ENCODE assay signal across 1 cellular context in genomic region chr6:17907467-17908229, GRCh38.
TF ChIP-seq lines count a peak whose summit lies in the region.

No MANE protein-coding gene starts in this region.

TF ChIP-seq in K562, 482 proteins besides CTCF, POLR2A, EP300 and RAD21 (continued from another document and continues in another):
- peak; percentile 74 for TF ChIP-seq TAF1 (IDR thresholded peaks at IDR 0.05; ENCODE audit: control insufficient read depth, extremely low read depth, insufficient read depth, low read length, severe bottlenecking)
- peak; percentile 91 for TF ChIP-seq CC2D1A (IDR thresholded peaks at IDR 0.05)
- peak; percentile 100 for TF ChIP-seq DPF2 (IDR thresholded peaks at IDR 0.05)
- peak; percentile 91 for TF ChIP-seq CUX1 (CRISPR knock-in tag; IDR thresholded peaks at IDR 0.05)
- no peak for TF ChIP-seq HDAC6 (IDR thresholded peaks at IDR 0.05; ENCODE audit: low read depth, low read length)
- TF ChIP-seq SMARCA5 (IDR thresholded peaks at IDR 0.05), result peak; percentile 71
- no peak for TF ChIP-seq ZNF3 (CRISPR knock-in tag; IDR thresholded peaks at IDR 0.05)
- TF ChIP-seq GATAD2A (IDR thresholded peaks at IDR 0.05), result peak; percentile 99
- TF ChIP-seq MYBL2 (IDR thresholded peaks at IDR 0.05; ENCODE audit: low read depth), result no peak
- TF ChIP-seq MYBL2 (CRISPR knock-in tag; IDR thresholded peaks at IDR 0.05; ENCODE audit: borderline replicate concordance), result no peak
- TF ChIP-seq, protein P1, sequence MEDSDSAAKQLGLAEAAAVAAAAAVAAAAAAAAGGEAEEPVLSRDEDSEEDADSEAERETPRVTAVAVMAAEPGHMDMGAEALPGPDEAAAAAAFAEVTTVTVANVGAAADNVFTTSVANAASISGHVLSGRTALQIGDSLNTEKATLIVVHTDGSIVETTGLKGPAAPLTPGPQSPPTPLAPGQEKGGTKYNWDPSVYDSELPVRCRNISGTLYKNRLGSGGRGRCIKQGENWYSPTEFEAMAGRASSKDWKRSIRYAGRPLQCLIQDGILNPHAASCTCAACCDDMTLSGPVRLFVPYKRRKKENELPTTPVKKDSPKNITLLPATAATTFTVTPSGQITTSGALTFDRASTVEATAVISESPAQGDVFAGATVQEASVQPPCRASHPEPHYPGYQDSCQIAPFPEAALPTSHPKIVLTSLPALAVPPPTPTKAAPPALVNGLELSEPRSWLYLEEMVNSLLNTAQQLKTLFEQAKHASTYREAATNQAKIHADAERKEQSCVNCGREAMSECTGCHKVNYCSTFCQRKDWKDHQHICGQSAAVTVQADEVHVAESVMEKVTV (CRISPR knock-in tag; IDR thresholded peaks at IDR 0.05), result peak; percentile 58; the same call in 1 of the 2 replicates
- TF ChIP-seq SMAD3 (CRISPR knock-in tag; conservative IDR thresholded peaks at IDR 0.05), result peak; percentile 90
- TF ChIP-seq E2F3 (CRISPR knock-in tag; IDR thresholded peaks at IDR 0.05), result peak; percentile 12; the same call in 1 of the 2 replicates
- TF ChIP-seq BMI1 (IDR thresholded peaks at IDR 0.05; ENCODE audit: low read length), result no peak
- TF ChIP-seq ZNF75A (CRISPR knock-in tag; IDR thresholded peaks at IDR 0.05), result 0 out of 2 replicates have a peak, but pooled peaks have one; percentile 13
- TF ChIP-seq, protein P2, sequence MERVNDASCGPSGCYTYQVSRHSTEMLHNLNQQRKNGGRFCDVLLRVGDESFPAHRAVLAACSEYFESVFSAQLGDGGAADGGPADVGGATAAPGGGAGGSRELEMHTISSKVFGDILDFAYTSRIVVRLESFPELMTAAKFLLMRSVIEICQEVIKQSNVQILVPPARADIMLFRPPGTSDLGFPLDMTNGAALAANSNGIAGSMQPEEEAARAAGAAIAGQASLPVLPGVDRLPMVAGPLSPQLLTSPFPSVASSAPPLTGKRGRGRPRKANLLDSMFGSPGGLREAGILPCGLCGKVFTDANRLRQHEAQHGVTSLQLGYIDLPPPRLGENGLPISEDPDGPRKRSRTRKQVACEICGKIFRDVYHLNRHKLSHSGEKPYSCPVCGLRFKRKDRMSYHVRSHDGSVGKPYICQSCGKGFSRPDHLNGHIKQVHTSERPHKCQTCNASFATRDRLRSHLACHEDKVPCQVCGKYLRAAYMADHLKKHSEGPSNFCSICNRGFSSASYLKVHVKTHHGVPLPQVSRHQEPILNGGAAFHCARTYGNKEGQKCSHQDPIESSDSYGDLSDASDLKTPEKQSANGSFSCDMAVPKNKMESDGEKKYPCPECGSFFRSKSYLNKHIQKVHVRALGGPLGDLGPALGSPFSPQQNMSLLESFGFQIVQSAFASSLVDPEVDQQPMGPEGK (CRISPR knock-in tag; IDR thresholded peaks at IDR 0.05; ENCODE audit: borderline replicate concordance), result peak; percentile 67; the same call in 1 of the 2 replicates
- TF ChIP-seq, protein P3, sequence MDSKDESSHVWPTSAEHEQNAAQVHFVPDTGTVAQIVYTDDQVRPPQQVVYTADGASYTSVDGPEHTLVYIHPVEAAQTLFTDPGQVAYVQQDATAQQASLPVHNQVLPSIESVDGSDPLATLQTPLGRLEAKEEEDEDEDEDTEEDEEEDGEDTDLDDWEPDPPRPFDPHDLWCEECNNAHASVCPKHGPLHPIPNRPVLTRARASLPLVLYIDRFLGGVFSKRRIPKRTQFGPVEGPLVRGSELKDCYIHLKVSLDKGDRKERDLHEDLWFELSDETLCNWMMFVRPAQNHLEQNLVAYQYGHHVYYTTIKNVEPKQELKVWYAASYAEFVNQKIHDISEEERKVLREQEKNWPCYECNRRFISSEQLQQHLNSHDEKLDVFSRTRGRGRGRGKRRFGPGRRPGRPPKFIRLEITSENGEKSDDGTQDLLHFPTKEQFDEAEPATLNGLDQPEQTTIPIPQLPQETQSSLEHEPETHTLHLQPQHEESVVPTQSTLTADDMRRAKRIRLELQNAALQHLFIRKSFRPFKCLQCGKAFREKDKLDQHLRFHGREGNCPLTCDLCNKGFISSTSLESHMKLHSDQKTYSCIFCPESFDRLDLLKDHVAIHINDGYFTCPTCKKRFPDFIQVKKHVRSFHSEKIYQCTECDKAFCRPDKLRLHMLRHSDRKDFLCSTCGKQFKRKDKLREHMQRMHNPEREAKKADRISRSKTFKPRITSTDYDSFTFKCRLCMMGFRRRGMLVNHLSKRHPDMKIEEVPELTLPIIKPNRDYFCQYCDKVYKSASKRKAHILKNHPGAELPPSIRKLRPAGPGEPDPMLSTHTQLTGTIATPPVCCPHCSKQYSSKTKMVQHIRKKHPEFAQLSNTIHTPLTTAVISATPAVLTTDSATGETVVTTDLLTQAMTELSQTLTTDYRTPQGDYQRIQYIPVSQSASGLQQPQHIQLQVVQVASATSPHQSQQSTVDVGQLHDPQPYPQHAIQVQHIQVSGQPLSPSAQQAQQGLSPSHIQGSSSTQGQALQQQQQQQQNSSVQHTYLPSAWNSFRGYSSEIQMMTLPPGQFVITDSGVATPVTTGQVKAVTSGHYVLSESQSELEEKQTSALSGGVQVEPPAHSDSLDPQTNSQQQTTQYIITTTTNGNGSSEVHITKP (IDR thresholded peaks at IDR 0.05; ENCODE audit: partially characterized antibody), result peak; percentile 66
- TF ChIP-seq ZNF408 (CRISPR knock-in tag; IDR thresholded peaks at IDR 0.05; ENCODE audit: low read depth), result no peak
- TF ChIP-seq, protein P4, sequence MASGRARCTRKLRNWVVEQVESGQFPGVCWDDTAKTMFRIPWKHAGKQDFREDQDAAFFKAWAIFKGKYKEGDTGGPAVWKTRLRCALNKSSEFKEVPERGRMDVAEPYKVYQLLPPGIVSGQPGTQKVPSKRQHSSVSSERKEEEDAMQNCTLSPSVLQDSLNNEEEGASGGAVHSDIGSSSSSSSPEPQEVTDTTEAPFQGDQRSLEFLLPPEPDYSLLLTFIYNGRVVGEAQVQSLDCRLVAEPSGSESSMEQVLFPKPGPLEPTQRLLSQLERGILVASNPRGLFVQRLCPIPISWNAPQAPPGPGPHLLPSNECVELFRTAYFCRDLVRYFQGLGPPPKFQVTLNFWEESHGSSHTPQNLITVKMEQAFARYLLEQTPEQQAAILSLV (tag; IDR thresholded peaks at IDR 0.05), result peak; percentile 99
- peak; percentile 89 for TF ChIP-seq CBFA2T3 (IDR thresholded peaks at IDR 0.05)
- TF ChIP-seq VEZF1 (CRISPR knock-in tag; IDR thresholded peaks at IDR 0.05), result peak; percentile 73
- peak; percentile 77 for TF ChIP-seq CBFA2T2 (conservative IDR thresholded peaks at IDR 0.05)
- TF ChIP-seq, protein P5, sequence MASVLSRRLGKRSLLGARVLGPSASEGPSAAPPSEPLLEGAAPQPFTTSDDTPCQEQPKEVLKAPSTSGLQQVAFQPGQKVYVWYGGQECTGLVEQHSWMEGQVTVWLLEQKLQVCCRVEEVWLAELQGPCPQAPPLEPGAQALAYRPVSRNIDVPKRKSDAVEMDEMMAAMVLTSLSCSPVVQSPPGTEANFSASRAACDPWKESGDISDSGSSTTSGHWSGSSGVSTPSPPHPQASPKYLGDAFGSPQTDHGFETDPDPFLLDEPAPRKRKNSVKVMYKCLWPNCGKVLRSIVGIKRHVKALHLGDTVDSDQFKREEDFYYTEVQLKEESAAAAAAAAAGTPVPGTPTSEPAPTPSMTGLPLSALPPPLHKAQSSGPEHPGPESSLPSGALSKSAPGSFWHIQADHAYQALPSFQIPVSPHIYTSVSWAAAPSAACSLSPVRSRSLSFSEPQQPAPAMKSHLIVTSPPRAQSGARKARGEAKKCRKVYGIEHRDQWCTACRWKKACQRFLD (CRISPR knock-in tag; IDR thresholded peaks at IDR 0.05), result peak; percentile 93
- peak; percentile 99 for TF ChIP-seq SMARCE1 (IDR thresholded peaks at IDR 0.05)
- TF ChIP-seq NBN (IDR thresholded peaks at IDR 0.05; ENCODE audit: low read depth), result peak; percentile 99
- TF ChIP-seq, protein P6, sequence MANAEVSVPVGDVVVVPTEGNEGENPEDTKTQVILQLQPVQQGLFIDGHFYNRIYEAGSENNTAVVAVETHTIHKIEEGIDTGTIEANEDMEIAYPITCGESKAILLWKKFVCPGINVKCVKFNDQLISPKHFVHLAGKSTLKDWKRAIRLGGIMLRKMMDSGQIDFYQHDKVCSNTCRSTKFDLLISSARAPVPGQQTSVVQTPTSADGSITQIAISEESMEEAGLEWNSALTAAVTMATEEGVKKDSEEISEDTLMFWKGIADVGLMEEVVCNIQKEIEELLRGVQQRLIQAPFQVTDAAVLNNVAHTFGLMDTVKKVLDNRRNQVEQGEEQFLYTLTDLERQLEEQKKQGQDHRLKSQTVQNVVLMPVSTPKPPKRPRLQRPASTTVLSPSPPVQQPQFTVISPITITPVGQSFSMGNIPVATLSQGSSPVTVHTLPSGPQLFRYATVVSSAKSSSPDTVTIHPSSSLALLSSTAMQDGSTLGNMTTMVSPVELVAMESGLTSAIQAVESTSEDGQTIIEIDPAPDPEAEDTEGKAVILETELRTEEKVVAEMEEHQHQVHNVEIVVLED (CRISPR knock-in tag; IDR thresholded peaks at IDR 0.05), result peak; percentile 47
- TF ChIP-seq CTBP1 (IDR thresholded peaks at IDR 0.05; ENCODE audit: borderline replicate concordance), result peak; percentile 92
- TF ChIP-seq HNRNPK (IDR thresholded peaks at IDR 0.05; ENCODE audit: low read depth, low read length, poor library complexity, severe bottlenecking), result no peak
- TF ChIP-seq SMARCC2 (IDR thresholded peaks at IDR 0.05; ENCODE audit: low read depth), result peak; percentile 97
- peak; percentile 73; the same call in 1 of the 2 replicates for TF ChIP-seq PTRF (tag; IDR thresholded peaks at IDR 0.05)
- TF ChIP-seq ARID4B (CRISPR knock-in tag; IDR thresholded peaks at IDR 0.05), result no peak
- TF ChIP-seq RAD51 (IDR thresholded peaks at IDR 0.05; ENCODE audit: borderline replicate concordance, low read depth), result peak; percentile 44; the same call in 1 of the 2 replicates
